Comparison of ENCODE assay signal across 10 cellular contexts in genomic region chr9:34990908-34991832, GRCh38. TPM values are rescaled to one million over a fixed set of nuclear protein-coding genes. Genes with fewer than 3 reads are reported as not detected.
A peak's percentile ranks its signal among the peaks of the same experiment; 100 is the strongest.
DNase-seq lines count a peak whose midpoint lies in the region; TF ChIP-seq lines count a peak whose summit lies in the region.
"Had no signal": no experiment of that assay in that cellular context is flagged by ENCODE, and none has a peak within 500 bp of the region (broad histone marks: within the 10 kb centered on the region; RNA-seq: fewer than 3 reads in every experiment).

No MANE protein-coding gene starts in this region.

- peaks cover 2% of the 10 kb centered on the region for H3K27me3 Mint-ChIP-seq in nephron progenitor cell (ENCODE audit: low read depth, poor library complexity)

- H3K27ac ChIP-seq in HUES64 (ENCODE audit: low read depth, low read length) (peak overlapping the region; percentile 94), duodenal mucosa (ENCODE audit: low read depth, low read length) (peak overlapping the region; percentile 77)

- 16% methylated on average over 10 of the region's 15 CpGs for WGBS in HUES64

- DNase-seq in AG09309 (ENCODE audit: low read depth): no peak
- DNase-seq in nephron progenitor cell: no peak
- no peak for DNase-seq in NCI-H2171 treated with DMSO at 0.1 percent for 48 hours (lab: John Stamatoyannopoulos, UW)
- DNase-seq in MV-4-11 (lab: John Stamatoyannopoulos, UW): no peak
- no peak for DNase-seq in NCI-H510A treated with DMSO at 0.1 percent for 48 hours (lab: John Stamatoyannopoulos, UW)
- no peak for DNase-seq in putamen (ENCODE audit: low spot score)
- DNase-seq: GDM1 had no signal

- H3K36me3 Mint-ChIP-seq in nephron progenitor cell (ENCODE audit: low read depth): peaks cover 5% of the 10 kb centered on the region

- no peaks in the 10 kb centered on the region for H3K9me3 ChIP-seq in HUES64 (ENCODE audit: insufficient read depth, low read depth, low read length)
- no peaks in the 10 kb centered on the region for H3K9me3 ChIP-seq in duodenal mucosa (ENCODE audit: control insufficient read depth in 1 of 2, low read length in 2 of 2)
- H3K9me3 ChIP-seq: mucosa of descending colon had no signal

- H3K27me3 ChIP-seq in HUES64 (ENCODE audit: insufficient read depth, low read length): no peaks in the 10 kb centered on the region
- H3K27me3 ChIP-seq in duodenal mucosa (ENCODE audit: control insufficient read depth in 1 of 2, insufficient read depth in 2 of 2, low read length in 2 of 2): peaks cover 0 to 3% of the 10 kb centered on the region in 2 donors

- H3K36me3 ChIP-seq in HUES64 (ENCODE audit: insufficient read depth, low read length): peaks cover 23% of the 10 kb centered on the region
- no peaks in the 10 kb centered on the region for H3K36me3 ChIP-seq in duodenal mucosa (ENCODE audit: control insufficient read depth in 1 of 2, insufficient read depth in 2 of 2, low read length in 2 of 2)

- H3K4me3 Mint-ChIP-seq in nephron progenitor cell: peak overlapping the region; percentile 86

- TF ChIP-seq CTCF in AG09309 (IDR thresholded peaks at IDR 0.05; ENCODE audit: control insufficient read depth, insufficient read depth, low read depth, low read length, missing control alignments) (no peak), nephron progenitor cell (IDR thresholded peaks at IDR 0.05) (no peak)

- no peaks in the 10 kb centered on the region for H3K9me3 Mint-ChIP-seq in nephron progenitor cell

- peaks cover 40% of the 10 kb centered on the region for H3K4me1 ChIP-seq in HUES64 (ENCODE audit: insufficient read depth, low read length)
- H3K4me1 ChIP-seq in duodenal mucosa (ENCODE audit: control insufficient read depth in 1 of 2, insufficient read depth in 2 of 2, low read length in 2 of 2): peaks cover 25 to 54% of the 10 kb centered on the region in 2 donors

- H3K9ac ChIP-seq in HUES64 (ENCODE audit: low read depth, low read length) (peak overlapping the region; percentile 86), duodenal mucosa (ENCODE audit: low read depth in 1 of 2, low read length in 2 of 2) (peak overlapping the region in 1 of 2 donors; percentile 73)

- peaks cover 88% of the 10 kb centered on the region for H3K4me1 Mint-ChIP-seq in nephron progenitor cell

- peak overlapping the region; percentile 91 for H3K27ac Mint-ChIP-seq in nephron progenitor cell

- H3K4me3 ChIP-seq in AG09309 (ENCODE audit: control insufficient read depth, low read depth, low read length) (peak overlapping the region; percentile 81), HUES64 (ENCODE audit: low read length) (peak overlapping the region; percentile 84), duodenal mucosa (ENCODE audit: low read depth in 1 of 2, low read length in 2 of 2) (peak overlapping the region; percentile 69 to 72)
- H3K4me3 ChIP-seq: mucosa of descending colon had no signal

RNA-seq across cellular contexts. Expression of gene DNAJB5, which starts 1.6 kb away (rescaled TPM):
- polyA plus RNA-seq in HUES64 (2013, experiment 1 of 2): 39.2 TPM
- 38.4 TPM for polyA plus RNA-seq in HUES64 (2013, experiment 2 of 2)

RNA-seq across cellular contexts. Expression of gene PHF24, which starts 33.1 kb away (rescaled TPM):
- 0.20 TPM for polyA plus RNA-seq in HUES64 (2013, experiment 1 of 2)
- 0.25 TPM for polyA plus RNA-seq in HUES64 (2013, experiment 2 of 2)
